Comparison of ENCODE assay signal across 10 cellular contexts in the genomic region with DNA sequence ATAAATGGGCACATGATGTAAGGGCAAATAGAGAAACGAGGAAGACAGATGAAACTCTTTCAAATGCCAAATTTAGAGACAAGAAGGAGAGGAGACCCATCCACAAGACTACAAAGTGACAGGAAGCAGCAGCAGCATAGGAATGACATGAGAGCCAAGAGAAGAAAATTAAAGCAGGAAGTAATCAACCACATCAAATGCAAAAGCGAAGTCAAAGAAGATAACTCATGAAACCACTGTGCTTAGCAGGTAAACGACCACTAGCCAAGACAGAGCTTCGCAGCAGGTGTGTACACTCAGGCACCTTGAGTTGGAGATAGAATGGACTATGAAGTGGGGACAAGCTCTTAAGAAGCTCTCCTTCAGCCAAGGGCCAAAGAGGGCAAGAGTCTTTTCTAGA.
DNase-seq lines count a peak whose midpoint lies in the region; ATAC-seq and TF ChIP-seq lines count a peak whose summit lies in the region.
"Had no signal": no experiment of that assay in that cellular context is flagged by ENCODE, and none has a peak within 500 bp of the region (broad histone marks: within the 10 kb centered on the region; RNA-seq: fewer than 3 reads in every experiment).

No MANE protein-coding gene starts in this region.

- H3K4me3 ChIP-seq in GM12865 (ENCODE audit: low read depth, low read length) (no peak overlapping the region), OCI-LY7 (ENCODE audit: low read depth, low read length, poor library complexity, severe bottlenecking) (peak overlapping the region; percentile 30)

- H3K4me3 Mint-ChIP-seq in central memory CD8-positive, alpha-beta T cell, result peak overlapping the region; percentile 53
- H3K4me3 Mint-ChIP-seq: dendritic cell treated with granulocyte-macrophage colony-stimulating factor and Interleukin-4, amounts not matched to agents 40 ng/mL and 50 ng/mL, for 4 days had no signal

- H3K36me3 ChIP-seq in OCI-LY7 (ENCODE audit: insufficient read depth, low read length), result peaks cover 7% of the 10 kb centered on the region; the same call in 1 of the 2 replicates

- peak overlapping the region; percentile 59 for H3K27ac ChIP-seq in OCI-LY7 (ENCODE audit: low read depth, low read length, poor library complexity, severe bottlenecking)

- CTCF ChIA-PET in OCI-LY7 (lab: Charles Lee; ENCODE audit: unreplicated experiment), result interaction anchor here (0.9 kb wide), 1 partner anchor 8 kb away, joined by 3 read pairs; no protein-coding TSS in a partner anchor

- H3K4me1 ChIP-seq in OCI-LY7 (ENCODE audit: insufficient read depth, low read length, poor library complexity, severe bottlenecking), result peaks cover 52% of the 10 kb centered on the region

- peak overlapping the region; percentile 64 for H3K4me2 ChIP-seq in OCI-LY7 (ENCODE audit: low read length)

- H3K9me3 Mint-ChIP-seq in central memory CD8-positive, alpha-beta T cell, result no peaks in the 10 kb centered on the region
- H3K9me3 Mint-ChIP-seq: dendritic cell treated with granulocyte-macrophage colony-stimulating factor and Interleukin-4, amounts not matched to agents 40 ng/mL and 50 ng/mL, for 4 days had no signal

- POLR2A ChIA-PET in OCI-LY7 (lab: Charles Lee), result interaction anchor here (0.6 to 2.4 kb wide), 12 partner anchors 8 to 212 kb away, joined by 3 to 12 read pairs (median 3); a partner anchor contains a TSS

- peaks cover 51% of the 10 kb centered on the region; the same call in 1 of the 2 replicates for H3K79me2 ChIP-seq in OCI-LY7 (ENCODE audit: insufficient read depth, low read depth, low read length)

- H3K9me2 ChIP-seq in OCI-LY7 (ENCODE audit: insufficient read depth, low read length), result no peaks in the 10 kb centered on the region

- no peaks in the 10 kb centered on the region for H3K27me3 Mint-ChIP-seq in central memory CD8-positive, alpha-beta T cell
- H3K27me3 Mint-ChIP-seq: dendritic cell treated with granulocyte-macrophage colony-stimulating factor and Interleukin-4, amounts not matched to agents 40 ng/mL and 50 ng/mL, for 4 days had no signal

- intact Hi-C loops in OCI-LY7 (cut with micrococcal nuclease; ENCODE audit: unreplicated experiment) (no loop called here), Right ventricle myocardium inferior (cut with DNase I) (no loop called here)

- peak overlapping the region; percentile 26 for H3K27ac Mint-ChIP-seq in central memory CD8-positive, alpha-beta T cell (ENCODE audit: low read depth)
- H3K27ac Mint-ChIP-seq: dendritic cell treated with granulocyte-macrophage colony-stimulating factor and Interleukin-4, amounts not matched to agents 40 ng/mL and 50 ng/mL, for 4 days had no signal

- no peaks in the 10 kb centered on the region for H4K20me1 ChIP-seq in OCI-LY7 (ENCODE audit: insufficient read depth, low read length)

- BruUV-seq in OCI-LY7 (replicated peaks; lab: Mats Ljungman, UMichigan), result no TSS peak

- peak; percentile 69 for ATAC-seq in GM21423 (IDR thresholded peaks at IDR 0.05; ENCODE audit: unreplicated experiment)
- ATAC-seq in central memory CD8-positive, alpha-beta T cell (replicated peaks; ENCODE audit: extremely low read depth, poor library complexity, severe bottlenecking), result peak; percentile 82
- ATAC-seq in Right ventricle myocardium inferior, result no peak
- ATAC-seq in HG02623 (IDR thresholded peaks at IDR 0.05; ENCODE audit: unreplicated experiment), result no peak

- H2AFZ ChIP-seq in OCI-LY7 (ENCODE audit: low read length), result no peak overlapping the region

- TF ChIP-seq CTCF in GM12865 (IDR thresholded peaks at IDR 0.05; ENCODE audit: insufficient read depth, low read depth, low read length, missing control alignments), result no peak
- no peak for TF ChIP-seq CTCF in OCI-LY7 (conservative IDR thresholded peaks at IDR 0.05; ENCODE audit: low read length)

- H3K9me3 ChIP-seq in OCI-LY7 (ENCODE audit: low read length), result no peaks in the 10 kb centered on the region

- peak; percentile 50 for DNase-seq in GM12865 (ENCODE audit: low read depth)
- peak; percentile 70 for DNase-seq in OCI-LY7 (ENCODE audit: low spot score)
- DNase-seq in central memory CD8-positive, alpha-beta T cell (ENCODE audit: low spot score in 2 of 2), result peak in 1 of 2 donors; percentile 20
- no peak for DNase-seq in Right ventricle myocardium inferior (ENCODE audit: missing footprints)
- no peak for DNase-seq in SKM-1 (lab: John Stamatoyannopoulos, UW; ENCODE audit: unreplicated experiment)
- no peak for DNase-seq in AG08395 (ENCODE audit: low spot score)
- DNase-seq: NCI-H1105 treated with DMSO at 0.1 percent for 48 hours had no signal

- H3K4me1 Mint-ChIP-seq in central memory CD8-positive, alpha-beta T cell, result peaks cover 62% of the 10 kb centered on the region

- H3K36me3 Mint-ChIP-seq in central memory CD8-positive, alpha-beta T cell (ENCODE audit: insufficient read depth), result peaks cover 23% of the 10 kb centered on the region

Comparison
In these comparisons a context has a peak if more than half of its experiments do, and no peak if none do; other contexts are left out.
1. DNase-seq: peak in GM12865 (single experiment) and OCI-LY7 (single experiment); none in Right ventricle myocardium inferior (single experiment), SKM-1 (single experiment) and AG08395 (single experiment).
2. ATAC-seq: peak in GM21423 (single experiment) and central memory CD8-positive, alpha-beta T cell (single experiment); none in Right ventricle myocardium inferior (single experiment) and HG02623 (single experiment).